ENCODE assay signal across 18 cellular contexts in the genomic region with DNA sequence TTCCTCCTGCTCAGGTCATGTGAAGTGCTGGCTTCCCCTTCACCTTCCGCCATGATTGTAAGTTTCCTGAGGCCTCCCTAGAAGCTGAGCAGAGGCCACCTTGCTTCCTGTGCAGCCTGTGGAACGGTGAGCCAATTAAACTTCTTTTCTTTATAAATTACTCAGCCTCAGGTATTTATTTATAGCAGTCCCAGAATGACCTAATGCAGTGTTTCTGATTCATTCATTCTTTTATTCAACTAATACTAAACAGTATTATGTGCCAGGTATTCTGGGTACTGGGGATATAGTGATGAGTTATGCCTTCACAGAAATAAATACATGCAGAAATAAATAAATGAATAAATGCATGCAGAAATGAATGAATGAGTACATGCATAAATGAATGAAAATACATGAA. TPM values are rescaled to one million over a fixed set of nuclear protein-coding genes. Genes with fewer than 3 reads are reported as not detected.
DNase-seq lines count a peak whose midpoint lies in the region; ATAC-seq, FAIRE-seq and TF ChIP-seq lines count a peak whose summit lies in the region.
"Had no signal": no experiment of that assay in that cellular context is flagged by ENCODE, and none has a peak within 500 bp of the region (broad histone marks: within the 10 kb centered on the region; RNA-seq: fewer than 3 reads in every experiment).

No MANE protein-coding gene starts in this region.

- DNase-seq in RWPE2 (ENCODE audit: low spot score) = no peak
- no peak for DNase-seq in K562 (ENCODE audit: extremely low read depth in 1 of 4, low spot score in 3 of 4)
- DNase-seq in foreskin keratinocyte = peak in 1 of 2 donors; percentile 54
- DNase-seq in HCEC 1CT = no peak
- DNase-seq in SW 1271 (lab: John Stamatoyannopoulos, UW) = no peak
- DNase-seq: 8988T; Caco-2; CD4-positive, CD25-positive, alpha-beta regulatory T cell; CD8-positive, alpha-beta T cell; DMS153; DND-41; GOT3 had no signal

- H3K9me3 ChIP-seq in RWPE2 (ENCODE audit: severe bottlenecking) (peaks cover 2% of the 10 kb centered on the region), K562 (replicated peaks; ENCODE audit: control insufficient read depth, insufficient read depth, low read depth, low read length) (no peaks in the 10 kb centered on the region)
- H3K9me3 ChIP-seq: BLaER1, Caco-2, HAP-1 had no signal

- POLR2A ChIA-PET in K562 (lab: Yijun Ruan, JAX) = no interaction called here

- H3K4me1 ChIP-seq in RWPE2 (ENCODE audit: insufficient read depth, poor library complexity, severe bottlenecking) (no peaks in the 10 kb centered on the region), K562 (replicated peaks in 1 of 2; ENCODE audit: control insufficient read depth in 2 of 2, insufficient read depth in 2 of 2, low read length in 2 of 2) (no peaks in the 10 kb centered on the region), foreskin keratinocyte (no peaks in the 10 kb centered on the region)
- H3K4me1 ChIP-seq: Caco-2, HAP-1 had no signal

- TF ChIP-seq CTCF in RWPE2 (IDR thresholded peaks at IDR 0.05; ENCODE audit: poor library complexity, severe bottlenecking) = no peak
- no peak for TF ChIP-seq CTCF in K562 (IDR thresholded peaks at IDR 0.05 in 2 of 3, conservative IDR thresholded peaks at IDR 0.05 in 1 of 3; ENCODE audit: insufficient read depth in 2 of 3, low read depth in 1 of 3, low read length in 3 of 3)
- no peak for TF ChIP-seq CTCF in foreskin keratinocyte (conservative IDR thresholded peaks at IDR 0.05)

- no peaks in the 10 kb centered on the region for H3K9me1 ChIP-seq in K562 (ENCODE audit: control insufficient read depth, insufficient read depth, low read length)

- H3K4me2 ChIP-seq in K562 (ENCODE audit: insufficient read depth, low read length) = no peak overlapping the region
- H3K4me2 ChIP-seq: BLaER1 had no signal

- no peaks in the 10 kb centered on the region for H3K79me2 ChIP-seq in K562 (ENCODE audit: control insufficient read depth, insufficient read depth, low read length)

- H3K36me3 ChIP-seq in RWPE2 (ENCODE audit: low read depth) (no peaks in the 10 kb centered on the region), K562 (ENCODE audit: control insufficient read depth, insufficient read depth, low read length) (no peaks in the 10 kb centered on the region)
- H3K36me3 ChIP-seq: BLaER1, HAP-1 had no signal

- H4K20me1 ChIP-seq in K562 (replicated peaks; ENCODE audit: control insufficient read depth, insufficient read depth, low read length) = no peaks in the 10 kb centered on the region
- H4K20me1 ChIP-seq: BLaER1 had no signal

- BruUV-seq in K562 (replicated peaks; lab: Mats Ljungman, UMichigan) = no TSS peak

- FAIRE-seq in K562 (lab: Jason Lieb, UNC) = no peak
- FAIRE-seq: G401.6, H54 had no signal

- H3K9ac ChIP-seq in K562 (ENCODE audit: insufficient read depth in 1 of 2, low read depth in 2 of 2, low read length in 2 of 2) = no peak overlapping the region
- H3K9ac ChIP-seq: BLaER1 had no signal

- ATAC-seq in RWPE2 (ENCODE audit: low read depth) = peak; percentile 5; the same call in 1 of the 3 replicates
- no peak for ATAC-seq in K562
- ATAC-seq in foreskin keratinocyte = peak; percentile 64
- ATAC-seq in HG02623 (IDR thresholded peaks at IDR 0.05; ENCODE audit: unreplicated experiment) = no peak
- ATAC-seq: CD8-positive, alpha-beta T cell had no signal

- 0% methylated on average over 2 of the region's 2 CpGs for WGBS in K562 (ENCODE audit: insufficient coverage, low coverage, missing lambda C conversion rate)

- H2AFZ ChIP-seq in K562 (ENCODE audit: low read depth, low read length) = no peak overlapping the region

- H3K27ac ChIP-seq in RWPE2 (ENCODE audit: poor library complexity, severe bottlenecking) (no peak overlapping the region), K562 (ENCODE audit: extremely low read depth, low read depth, low read length) (no peak overlapping the region), foreskin keratinocyte (no peak overlapping the region)
- H3K27ac ChIP-seq: BLaER1, C4-2B had no signal

- TF ChIP-seq EP300 in K562 (IDR thresholded peaks at IDR 0.05; ENCODE audit: low read length) = no peak

- TF ChIP-seq POLR2A in K562 (conservative IDR thresholded peaks at IDR 0.05) = no peak

- intact Hi-C loops in K562 (cut with micrococcal nuclease) = loop anchor here (10.0 kb wide), 3 partner anchors 195 to 515 kb away; no protein-coding TSS in a partner anchor

- no peak overlapping the region for H3K4me3 ChIP-seq in RWPE2 (ENCODE audit: severe bottlenecking)
- no peak overlapping the region for H3K4me3 ChIP-seq in K562
- H3K4me3 ChIP-seq: BLaER1, HAP-1 had no signal

- in situ Hi-C loops in K562 (cut with MboI) = no loop called here

- H3K27me3 ChIP-seq in RWPE2 (ENCODE audit: insufficient read depth, poor library complexity, severe bottlenecking) (no peaks in the 10 kb centered on the region), K562 (ENCODE audit: control insufficient read depth in 2 of 2, insufficient read depth in 2 of 2, low read length in 2 of 2) (peaks cover 39 to 65% of the 10 kb centered on the region in 2 experiments; a peak in 4 of 5 replicates), foreskin keratinocyte (peaks cover 6% of the 10 kb centered on the region)
- H3K27me3 ChIP-seq: BLaER1 had no signal

- CTCF ChIA-PET in K562 (lab: Yijun Ruan, JAX; ENCODE audit: low intra/inter-chr PET ratio) = no interaction called here

- TF ChIP-seq RAD21 in K562 (CRISPR knock-in tag; conservative IDR thresholded peaks at IDR 0.05 in 1 of 2, IDR thresholded peaks at IDR 0.05 in 1 of 2) = no peak

TF ChIP-seq in K562, 482 proteins besides CTCF, POLR2A, EP300 and RAD21:
- TF ChIP-seq PHF20 (IDR thresholded peaks at IDR 0.05; ENCODE audit: partially characterized antibody) = no peak
- TF ChIP-seq TFAP4 (CRISPR knock-in tag; IDR thresholded peaks at IDR 0.05; ENCODE audit: borderline replicate concordance) = no peak
- TF ChIP-seq BCOR (IDR thresholded peaks at IDR 0.05) = no peak
- 0 out of 2 replicates have a peak, but pooled peaks have one; percentile 19 for TF ChIP-seq ZNF24 (IDR thresholded peaks at IDR 0.05)

RNA-seq across cellular contexts. Expression of gene EDEM1, which starts 41.9 kb away (rescaled TPM):
- total RNA-seq in K562 (2011; cell fraction: chromatin; rRNA removed; ENCODE audit: low replicate concordance) = 59.6 and 88.6 TPM in 2 replicates
- total RNA-seq in K562 (2011; cell fraction: nucleolus; rRNA removed) = 36.5 and 42.8 TPM in 2 replicates
- 58.9 and 67.9 TPM in 2 replicates for total RNA-seq in K562 (2011; cell fraction: nucleoplasm; rRNA removed)
- 9.3 and 17.9 TPM in 2 replicates for total RNA-seq in K562 (2014; rRNA removed)
- total RNA-seq in K562 (2014; rRNA removed; fragmentation: Illumina TruSeq; extraction: Trizol) = 16.7 and 17.4 TPM in 2 replicates
- 11.5 and 14.3 TPM in 2 replicates for total RNA-seq in K562 (2015; rRNA removed; fragmentation: Illumina TruSeq; extraction: Trizol)
- 24.6 and 32.9 TPM in 2 replicates for total RNA-seq in K562 (2021)
- 36.7 and 37.6 TPM in 2 replicates for polyA plus RNA-seq in K562 (2011; rRNA removed)
- polyA plus RNA-seq in K562 (2011; cell fraction: cytosol; rRNA removed) = 18.1 and 21.2 TPM in 2 replicates
- polyA plus RNA-seq in K562 (2011; cell fraction: nucleus; rRNA removed) = 32.0 and 53.9 TPM in 2 replicates
- polyA plus RNA-seq in K562 (2012) = 9.6 and 20.6 TPM in 2 replicates
- 12.8 and 13.9 TPM in 2 replicates for polyA plus RNA-seq in K562 (2014; fragmentation: Illumina TruSeq; extraction: Trizol)
- 1 to 10 TPM; 6.2 to 8.8 TPM for polyA plus RNA-seq in K562 (2014; fragmentation: Nextera tagmentation; extraction: Ambion mirVana)
- polyA plus RNA-seq in K562 (2014; rRNA removed) = 15.2 and 20.7 TPM in 2 replicates
- polyA minus RNA-seq in K562 (2011; rRNA and poly(A)+ RNA removed) = 42.0 and 44.5 TPM in 2 replicates
- polyA minus RNA-seq in K562 (2011; cell fraction: cytosol; rRNA and poly(A)+ RNA removed) = 21.0 and 33.3 TPM in 2 replicates
- polyA minus RNA-seq in K562 (2011; cell fraction: nucleus; rRNA and poly(A)+ RNA removed) = 24.0 and 38.5 TPM in 2 replicates
- 56.4 and 79.1 TPM in 2 replicates for total RNA-seq in foreskin keratinocyte
- 16.0 and 19.5 TPM in 2 replicates for polyA plus RNA-seq in foreskin keratinocyte

Comparison
In these comparisons a context has a peak if more than half of its experiments do, and no peak if none do; other contexts are left out.
1. ATAC-seq: peak in RWPE2 (single experiment) and foreskin keratinocyte (single experiment); none in K562 (single experiment) and HG02623 (single experiment).